Comparison of ENCODE assay signal across 1 cellular context in the genomic region with DNA sequence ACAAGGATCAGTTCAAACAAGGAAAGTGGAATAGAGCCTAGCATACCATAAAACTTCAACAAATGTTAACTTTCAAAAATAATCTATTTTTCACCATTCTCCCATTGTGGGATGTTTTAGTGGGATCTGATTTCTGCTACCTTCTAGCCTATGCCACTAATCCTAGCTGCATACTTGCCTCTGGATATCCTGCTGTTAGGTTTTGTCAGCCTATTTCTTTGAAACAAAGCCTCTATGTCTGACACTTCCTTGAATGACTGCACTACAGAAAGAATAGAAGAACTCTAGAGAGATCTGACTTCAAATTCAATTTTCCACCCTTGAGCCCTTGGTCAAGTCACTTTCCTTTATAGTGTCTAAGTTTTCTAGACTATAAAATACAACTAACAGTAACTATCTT.
TF ChIP-seq lines count a peak whose summit lies in the region.

No MANE protein-coding gene starts in this region.

TF ChIP-seq in GM23338, 12 proteins besides CTCF, POLR2A, EP300 and RAD21:
- TF ChIP-seq, protein P1, sequence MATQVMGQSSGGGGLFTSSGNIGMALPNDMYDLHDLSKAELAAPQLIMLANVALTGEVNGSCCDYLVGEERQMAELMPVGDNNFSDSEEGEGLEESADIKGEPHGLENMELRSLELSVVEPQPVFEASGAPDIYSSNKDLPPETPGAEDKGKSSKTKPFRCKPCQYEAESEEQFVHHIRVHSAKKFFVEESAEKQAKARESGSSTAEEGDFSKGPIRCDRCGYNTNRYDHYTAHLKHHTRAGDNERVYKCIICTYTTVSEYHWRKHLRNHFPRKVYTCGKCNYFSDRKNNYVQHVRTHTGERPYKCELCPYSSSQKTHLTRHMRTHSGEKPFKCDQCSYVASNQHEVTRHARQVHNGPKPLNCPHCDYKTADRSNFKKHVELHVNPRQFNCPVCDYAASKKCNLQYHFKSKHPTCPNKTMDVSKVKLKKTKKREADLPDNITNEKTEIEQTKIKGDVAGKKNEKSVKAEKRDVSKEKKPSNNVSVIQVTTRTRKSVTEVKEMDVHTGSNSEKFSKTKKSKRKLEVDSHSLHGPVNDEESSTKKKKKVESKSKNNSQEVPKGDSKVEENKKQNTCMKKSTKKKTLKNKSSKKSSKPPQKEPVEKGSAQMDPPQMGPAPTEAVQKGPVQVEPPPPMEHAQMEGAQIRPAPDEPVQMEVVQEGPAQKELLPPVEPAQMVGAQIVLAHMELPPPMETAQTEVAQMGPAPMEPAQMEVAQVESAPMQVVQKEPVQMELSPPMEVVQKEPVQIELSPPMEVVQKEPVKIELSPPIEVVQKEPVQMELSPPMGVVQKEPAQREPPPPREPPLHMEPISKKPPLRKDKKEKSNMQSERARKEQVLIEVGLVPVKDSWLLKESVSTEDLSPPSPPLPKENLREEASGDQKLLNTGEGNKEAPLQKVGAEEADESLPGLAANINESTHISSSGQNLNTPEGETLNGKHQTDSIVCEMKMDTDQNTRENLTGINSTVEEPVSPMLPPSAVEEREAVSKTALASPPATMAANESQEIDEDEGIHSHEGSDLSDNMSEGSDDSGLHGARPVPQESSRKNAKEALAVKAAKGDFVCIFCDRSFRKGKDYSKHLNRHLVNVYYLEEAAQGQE (IDR thresholded peaks at IDR 0.05; ENCODE audit: unreplicated experiment): no peak
- TF ChIP-seq POLR2AphosphoS5 (IDR thresholded peaks at IDR 0.05; ENCODE audit: low read depth) (no peak), ZNF114 (CRISPR knock-in tag; IDR thresholded peaks at IDR 0.05) (no peak), STAT1 (IDR thresholded peaks at IDR 0.05; ENCODE audit: unreplicated experiment) (no peak), ETS1 (IDR thresholded peaks at IDR 0.05) (no peak), JUNB (IDR thresholded peaks at IDR 0.05; ENCODE audit: unreplicated experiment) (no peak), ZNF462 (CRISPR knock-in tag; IDR thresholded peaks at IDR 0.05) (no peak), ZNF331 (CRISPR knock-in tag; IDR thresholded peaks at IDR 0.05; ENCODE audit: low read depth) (no peak), CREB1 (CRISPR knock-in tag; IDR thresholded peaks at IDR 0.05; ENCODE audit: low read depth) (no peak), EZH2phosphoT487 (IDR thresholded peaks at IDR 0.05; ENCODE audit: unreplicated experiment) (no peak), EZH2 (IDR thresholded peaks at IDR 0.05; ENCODE audit: low read depth, unreplicated experiment) (no peak), NANOG (IDR thresholded peaks at IDR 0.05; ENCODE audit: borderline replicate concordance) (no peak)
